Comparison of ENCODE assay signal across 1 cellular context in the genomic region with DNA sequence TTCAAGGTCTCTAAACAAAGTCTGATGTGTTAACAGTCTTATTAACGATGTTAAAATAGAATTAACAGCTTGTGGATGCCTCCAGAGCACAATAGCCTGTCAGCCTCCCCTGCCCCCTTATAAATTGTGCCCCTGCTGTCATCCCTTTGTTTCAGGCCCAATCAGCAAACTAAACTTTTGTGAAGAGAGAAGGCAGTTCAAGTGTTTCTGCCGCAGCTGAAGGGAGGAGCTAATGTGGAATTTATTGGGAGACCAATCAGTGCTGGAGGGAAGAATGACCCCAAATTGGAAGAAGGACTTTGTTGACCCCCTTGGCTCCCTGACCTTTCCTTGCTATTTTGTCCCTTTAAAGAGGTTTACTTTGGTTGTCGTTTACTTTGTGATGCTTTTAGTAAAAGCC.
TF ChIP-seq lines count a peak whose summit lies in the region.

No MANE protein-coding gene starts in this region.

TF ChIP-seq in K562, 482 proteins besides CTCF, POLR2A, EP300 and RAD21:
- TF ChIP-seq CBX8 (IDR thresholded peaks at IDR 0.05; ENCODE audit: borderline replicate concordance, extremely low read depth, low read depth, low read length, poor library complexity, severe bottlenecking): peak; percentile 23
- TF ChIP-seq ZFP30 (CRISPR knock-in tag; IDR thresholded peaks at IDR 0.05; ENCODE audit: borderline replicate concordance): no peak
